ENCODE assay signal across 10 cellular contexts in the genomic region with DNA sequence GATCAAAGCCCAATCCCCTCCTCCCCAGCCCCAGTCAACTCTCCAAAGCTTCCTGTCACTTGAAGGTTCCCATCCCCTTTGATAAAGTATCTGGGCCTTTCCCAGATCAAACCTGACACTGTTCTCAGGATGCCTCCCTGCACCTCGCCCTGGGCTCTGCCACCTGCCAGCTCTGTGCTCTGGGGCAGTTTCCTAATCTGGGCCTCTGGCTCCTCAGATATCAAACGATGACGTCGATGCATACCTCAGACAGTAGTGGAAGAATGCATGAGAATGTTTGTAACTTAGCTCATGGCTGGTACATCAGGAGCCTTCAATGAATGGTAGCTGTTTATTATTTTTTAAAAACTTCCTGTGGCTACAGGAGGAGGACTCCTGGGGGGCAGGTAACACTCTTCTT.
DNase-seq lines count a peak whose midpoint lies in the region; ATAC-seq and TF ChIP-seq lines count a peak whose summit lies in the region.
"Had no signal": no experiment of that assay in that cellular context is flagged by ENCODE, and none has a peak within 500 bp of the region (broad histone marks: within the 10 kb centered on the region; RNA-seq: fewer than 3 reads in every experiment).

No MANE protein-coding gene starts in this region.

- TF ChIP-seq CTCF in natural killer cell (IDR thresholded peaks at IDR 0.05), result no peak

- H3K36me3 Mint-ChIP-seq in effector memory CD8-positive, alpha-beta T cell (ENCODE audit: insufficient read depth), result peaks cover 77% of the 10 kb centered on the region
- peaks cover 19% of the 10 kb centered on the region for H3K36me3 Mint-ChIP-seq in natural killer cell

- H3K27ac Mint-ChIP-seq in effector memory CD8-positive, alpha-beta T cell, result peak overlapping the region; percentile 95
- H3K27ac Mint-ChIP-seq in natural killer cell, result peak overlapping the region; percentile 98 to 100

- DNase-seq in AG20443 (ENCODE audit: low spot score), result peak; percentile 58
- no peak for DNase-seq in SK-N-MC (ENCODE audit: low read depth, low spot score)
- DNase-seq in effector memory CD8-positive, alpha-beta T cell, result no peak
- DNase-seq in natural killer cell, result no peak
- DNase-seq in RKO (ENCODE audit: low spot score), result no peak
- no peak for DNase-seq in amygdala (lab: John Stamatoyannopoulos, UW)
- no peak for DNase-seq in MG63
- DNase-seq: caudate nucleus, DMS79 treated with DMSO at 0.1 percent for 48 hours had no signal

- H3K4me3 ChIP-seq in SK-N-MC, result no peak overlapping the region
- H3K4me3 ChIP-seq in MG63, result no peak overlapping the region

- ATAC-seq in effector memory CD8-positive, alpha-beta T cell (replicated peaks), result no peak
- no peak for ATAC-seq in natural killer cell
- ATAC-seq in GM18868 (IDR thresholded peaks at IDR 0.05; ENCODE audit: unreplicated experiment), result no peak

- intact Hi-C loops in natural killer cell (cut with micrococcal nuclease), result no loop called here

- H3K27me3 ChIP-seq in MG63, result no peaks in the 10 kb centered on the region

- H3K36me3 ChIP-seq in SK-N-MC (ENCODE audit: insufficient read depth, low read length) (peaks cover 53% of the 10 kb centered on the region), MG63 (no peaks in the 10 kb centered on the region)

- H3K4me1 Mint-ChIP-seq in effector memory CD8-positive, alpha-beta T cell (ENCODE audit: low read depth in 2 of 2), result peaks cover 38 to 76% of the 10 kb centered on the region in 2 donors
- peaks cover 62 to 70% of the 10 kb centered on the region in 2 donors for H3K4me1 Mint-ChIP-seq in natural killer cell

- no peak overlapping the region for H3K4me3 Mint-ChIP-seq in effector memory CD8-positive, alpha-beta T cell
- H3K4me3 Mint-ChIP-seq in natural killer cell, result no peak overlapping the region

- no peaks in the 10 kb centered on the region for H3K27me3 Mint-ChIP-seq in effector memory CD8-positive, alpha-beta T cell
- H3K27me3 Mint-ChIP-seq in natural killer cell (ENCODE audit: low read depth in 2 of 2), result no peaks in the 10 kb centered on the region

- H3K9me3 ChIP-seq in SK-N-MC (ENCODE audit: low read depth, low read length) (no peaks in the 10 kb centered on the region), MG63 (no peaks in the 10 kb centered on the region)

- no peaks in the 10 kb centered on the region for H3K9me3 Mint-ChIP-seq in effector memory CD8-positive, alpha-beta T cell
- H3K9me3 Mint-ChIP-seq in natural killer cell, result no peaks in the 10 kb centered on the region

- H3K9ac ChIP-seq in SK-N-MC (ENCODE audit: insufficient read length), result no peak overlapping the region

- peak overlapping the region; percentile 89 for H3K27ac ChIP-seq in SK-N-MC
